Comparison of ENCODE assay signal across 7 cellular contexts in the genomic region with DNA sequence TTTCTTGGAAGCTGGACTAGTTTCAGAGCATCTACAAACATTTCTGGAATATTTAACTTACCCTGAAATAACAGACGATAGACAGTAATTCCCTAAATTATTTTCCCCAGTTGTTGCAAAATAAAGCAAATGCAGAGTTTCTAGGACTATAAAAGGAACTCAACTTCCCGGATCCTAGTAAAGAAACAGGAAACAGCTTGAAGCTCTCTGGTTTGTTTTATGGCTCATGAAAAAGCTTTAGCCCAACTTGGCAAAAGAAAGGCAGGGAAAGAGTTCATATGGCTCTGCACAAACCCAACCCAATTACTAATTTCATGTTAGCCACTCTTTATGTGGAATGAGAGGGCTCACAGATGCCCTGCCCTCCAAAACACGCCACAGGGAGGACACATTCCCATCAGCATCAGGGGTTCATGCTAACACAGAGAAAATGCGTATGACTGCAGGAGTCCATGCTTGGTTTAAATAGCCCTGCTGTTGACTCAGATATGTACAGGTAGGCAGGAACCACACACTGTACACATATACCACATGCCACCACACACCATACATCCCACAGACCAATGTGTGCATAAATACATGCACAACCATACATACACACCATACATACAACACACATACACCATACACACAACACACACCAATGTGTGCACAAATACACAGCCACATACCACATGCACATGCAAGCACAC.
A peak's percentile ranks its signal among the peaks of the same experiment; 100 is the strongest.
DNase-seq lines count a peak whose midpoint lies in the region; ATAC-seq, FAIRE-seq and TF ChIP-seq lines count a peak whose summit lies in the region.
"Not testable (repeated sequence)": the region's sequence is repeated elsewhere in the genome, so short reads cannot be mapped to it uniquely, and the experiment has no call there.

No MANE protein-coding gene starts in this region.

- H3K4me1 Mint-ChIP-seq in activated CD8-positive, alpha-beta T cell treated with anti-CD3 and anti-CD28 coated beads for 36 hours (ENCODE audit: low read depth); activated T-helper 17 cell treated with anti-CD3 and anti-CD28 coated beads, Interleukin-2, amount 50 U/mL, for 72 hours: not testable (repeated sequence)

- H3K27me3 ChIP-seq in heart right ventricle; HepG2 (ENCODE audit: control insufficient read depth in 1 of 2, insufficient read depth in 2 of 2, low read length in 2 of 2); pancreas: not testable (repeated sequence)

- not testable (repeated sequence) for TF ChIP-seq POLR2A in HepG2 (IDR thresholded peaks at IDR 0.05; ENCODE audit: insufficient read depth in 1 of 2, low read depth in 2 of 2, low read length in 2 of 2)

- not testable (repeated sequence) for H3K9me3 Mint-ChIP-seq in activated CD8-positive, alpha-beta T cell treated with anti-CD3 and anti-CD28 coated beads for 36 hours; activated T-helper 17 cell treated with anti-CD3 and anti-CD28 coated beads, Interleukin-2, amount 50 U/mL, for 72 hours

- H3K4me3 Mint-ChIP-seq in activated CD8-positive, alpha-beta T cell treated with anti-CD3 and anti-CD28 coated beads for 36 hours; activated T-helper 17 cell treated with anti-CD3 and anti-CD28 coated beads, Interleukin-2, amount 50 U/mL, for 72 hours: not testable (repeated sequence)

- not testable (repeated sequence) for H3K27ac Mint-ChIP-seq in activated CD8-positive, alpha-beta T cell treated with anti-CD3 and anti-CD28 coated beads for 36 hours; activated T-helper 17 cell treated with anti-CD3 and anti-CD28 coated beads, Interleukin-2, amount 50 U/mL, for 72 hours

- intact Hi-C loops in activated CD8-positive, alpha-beta T cell treated with anti-CD3 and anti-CD28 coated beads for 36 hours (cut with micrococcal nuclease); heart right ventricle (cut with DNase I); HepG2 (cut with micrococcal nuclease; ENCODE audit: unreplicated experiment); pancreas (cut with DNase I): not testable (repeated sequence)

- not testable (repeated sequence) for H4K20me1 ChIP-seq in HepG2 (ENCODE audit: insufficient read depth, low read length)

- H3K9me3 ChIP-seq in SK-N-MC (ENCODE audit: low read depth, low read length); heart right ventricle; HepG2 (ENCODE audit: low read length); pancreas: not testable (repeated sequence)

- not testable (repeated sequence) for H3K79me2 ChIP-seq in HepG2 (ENCODE audit: insufficient read depth, low read length)

- not testable (repeated sequence) for TF ChIP-seq CTCF in activated CD8-positive, alpha-beta T cell treated with anti-CD3 and anti-CD28 coated beads for 36 hours (IDR thresholded peaks at IDR 0.05); heart right ventricle (IDR thresholded peaks at IDR 0.05); HepG2 (CRISPR knock-in tag; IDR thresholded peaks at IDR 0.05); pancreas (IDR thresholded peaks at IDR 0.05)

- BruUV-seq in HepG2 (replicated peaks; lab: Mats Ljungman, UMichigan): not testable (repeated sequence)

- FAIRE-seq in HepG2 (lab: Jason Lieb, UNC): not testable (repeated sequence)
- peak; percentile 39 for FAIRE-seq in pancreas (lab: Jason Lieb, UNC)

- not testable (repeated sequence) for H2AFZ ChIP-seq in HepG2 (ENCODE audit: low read length)

- not testable (repeated sequence) for H3K4me2 ChIP-seq in HepG2 (ENCODE audit: low read depth, low read length)

- not testable (repeated sequence) for H3K36me3 ChIP-seq in SK-N-MC (ENCODE audit: insufficient read depth, low read length); heart right ventricle; HepG2 (replicated peaks in 1 of 2; ENCODE audit: control insufficient read depth in 1 of 2, insufficient read depth in 2 of 2, low read length in 2 of 2); pancreas

- POLR2A ChIA-PET in activated CD8-positive, alpha-beta T cell treated with anti-CD3 and anti-CD28 coated beads for 36 hours (lab: Charles Lee); HepG2 (lab: Yijun Ruan, JAX): not testable (repeated sequence)

- H3K27ac ChIP-seq in SK-N-MC (peak overlapping the region; percentile 57; the same call in 1 of the 2 replicates), heart right ventricle (peak overlapping the region in 2 of 10 donors; percentile 36 to 44)
- not testable (repeated sequence) for H3K27ac ChIP-seq in HepG2 (ENCODE audit: extremely low read length, insufficient read depth, low read length); pancreas

- not testable (repeated sequence) for H3K4me1 ChIP-seq in heart right ventricle; HepG2 (ENCODE audit: insufficient read depth, low read length); pancreas

- not testable (repeated sequence) for TF ChIP-seq EP300 in HepG2 (IDR thresholded peaks at IDR 0.05; ENCODE audit: low read depth in 2 of 2, low read length in 2 of 2); HepG2 (CRISPR knock-in tag; IDR thresholded peaks at IDR 0.05; ENCODE audit: borderline replicate concordance)

- not testable (repeated sequence) for H3K27me3 Mint-ChIP-seq in activated CD8-positive, alpha-beta T cell treated with anti-CD3 and anti-CD28 coated beads for 36 hours; activated T-helper 17 cell treated with anti-CD3 and anti-CD28 coated beads, Interleukin-2, amount 50 U/mL, for 72 hours

- ATAC-seq in activated CD8-positive, alpha-beta T cell treated with anti-CD3 and anti-CD28 coated beads for 36 hours: peak; percentile 27
- peak; percentile 43 for ATAC-seq in activated T-helper 17 cell treated with anti-CD3 and anti-CD28 coated beads, Interleukin-2, amount 50 U/mL, for 72 hours (replicated peaks)
- peak; percentile 19 for ATAC-seq in esophagus mucosa
- ATAC-seq in heart right ventricle: peak in 5 of 8 donors; percentile 10 to 61 (median 42)
- not testable (repeated sequence) for ATAC-seq in HepG2, pancreas

- not testable (repeated sequence) for H3K36me3 Mint-ChIP-seq in activated CD8-positive, alpha-beta T cell treated with anti-CD3 and anti-CD28 coated beads for 36 hours (ENCODE audit: low read depth); activated T-helper 17 cell treated with anti-CD3 and anti-CD28 coated beads, Interleukin-2, amount 50 U/mL, for 72 hours (ENCODE audit: low read depth)

- DNase-seq in SK-N-MC (ENCODE audit: low read depth, low spot score); activated CD8-positive, alpha-beta T cell treated with anti-CD3 and anti-CD28 coated beads for 36 hours; heart right ventricle; HepG2 (ENCODE audit: low spot score); pancreas: not testable (repeated sequence)

- CTCF ChIA-PET in activated CD8-positive, alpha-beta T cell treated with anti-CD3 and anti-CD28 coated beads for 36 hours (lab: Charles Lee); HepG2 (lab: Yijun Ruan, JAX; ENCODE audit: low intra/inter-chr PET ratio, low total read pairs): not testable (repeated sequence)

- not testable (repeated sequence) for H3K4me3 ChIP-seq in SK-N-MC; heart right ventricle; HepG2 (replicated peaks in 1 of 3; ENCODE audit: insufficient read depth in 1 of 3, low read depth in 2 of 3, low read length in 3 of 3); pancreas

- H3K9ac ChIP-seq in SK-N-MC (ENCODE audit: insufficient read length); HepG2 (ENCODE audit: insufficient read depth, low read depth, low read length): not testable (repeated sequence)

- WGBS in heart right ventricle, 2 donors: 46 to 58% methylated on average over 2 of the region's 4 CpGs
- WGBS in HepG2 (ENCODE audit: low lambda C conversion rate): 97% methylated on average over 3 of the region's 4 CpGs
- WGBS in pancreas, 2 donors: 79 to 87% methylated on average over 2 of the region's 4 CpGs

- not testable (repeated sequence) for TF ChIP-seq RAD21 in HepG2 (CRISPR knock-in tag; IDR thresholded peaks at IDR 0.05)

- in situ Hi-C loops in HepG2 (cut with HindIII; ENCODE audit: extremely low pct_ligation_motif_present, low pct_unique_long_range_greater_than_20kb): not testable (repeated sequence)

TF ChIP-seq in HepG2, 621 proteins besides CTCF, POLR2A, EP300 and RAD21:
- TF ChIP-seq, protein P1, sequence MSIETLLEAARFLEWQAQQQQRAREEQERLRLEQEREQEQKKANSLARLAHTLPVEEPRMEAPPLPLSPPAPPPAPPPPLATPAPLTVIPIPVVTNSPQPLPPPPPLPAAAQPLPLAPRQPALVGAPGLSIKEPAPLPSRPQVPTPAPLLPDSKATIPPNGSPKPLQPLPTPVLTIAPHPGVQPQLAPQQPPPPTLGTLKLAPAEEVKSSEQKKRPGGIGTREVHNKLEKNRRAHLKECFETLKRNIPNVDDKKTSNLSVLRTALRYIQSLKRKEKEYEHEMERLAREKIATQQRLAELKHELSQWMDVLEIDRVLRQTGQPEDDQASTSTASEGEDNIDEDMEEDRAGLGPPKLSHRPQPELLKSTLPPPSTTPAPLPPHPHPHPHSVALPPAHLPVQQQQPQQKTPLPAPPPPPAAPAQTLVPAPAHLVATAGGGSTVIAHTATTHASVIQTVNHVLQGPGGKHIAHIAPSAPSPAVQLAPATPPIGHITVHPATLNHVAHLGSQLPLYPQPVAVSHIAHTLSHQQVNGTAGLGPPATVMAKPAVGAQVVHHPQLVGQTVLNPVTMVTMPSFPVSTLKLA (IDR thresholded peaks at IDR 0.05): peak; percentile 3; the same call in 1 of the 2 replicates
TF ChIP-seq in HepG2: peak in this region for 1; not testable (repeated sequence) for 620.
